17 cellular contexts compared by ENCODE assay signal in the genomic region with DNA sequence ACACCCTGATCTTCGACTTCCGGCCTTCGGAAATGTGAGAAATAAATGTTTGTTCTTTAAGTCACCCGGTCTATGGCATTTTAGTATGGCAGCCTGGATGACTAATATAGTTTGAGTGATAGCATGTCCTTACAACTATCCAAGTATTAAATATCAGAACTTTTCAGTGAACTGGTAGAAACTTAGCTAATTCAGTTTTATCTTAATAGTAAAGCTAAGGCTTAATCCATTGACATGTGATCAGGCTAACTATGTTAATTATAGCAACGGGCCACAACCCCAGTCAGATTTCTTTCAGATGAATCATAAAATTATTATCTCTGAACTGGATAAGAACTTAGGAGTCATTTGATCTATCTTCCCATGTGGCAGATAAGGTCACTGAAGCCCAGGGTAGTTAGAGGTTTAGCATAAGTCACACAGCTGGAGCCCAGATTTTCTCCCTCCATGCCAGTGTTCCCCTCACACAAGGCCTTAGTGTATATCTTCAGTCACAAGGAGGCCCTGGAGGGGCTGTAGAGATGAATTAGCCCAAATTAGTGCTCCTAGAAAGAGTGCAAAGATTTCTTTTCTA. TPM values are rescaled to one million over a fixed set of nuclear protein-coding genes. Genes with fewer than 3 reads are reported as not detected.
DNase-seq lines count a peak whose midpoint lies in the region; ATAC-seq and TF ChIP-seq lines count a peak whose summit lies in the region.
"Had no signal": no experiment of that assay in that cellular context is flagged by ENCODE, and none has a peak within 500 bp of the region (broad histone marks: within the 10 kb centered on the region; RNA-seq: fewer than 3 reads in every experiment).

No MANE protein-coding gene starts in this region.

- H3K4me3 ChIP-seq in fibroblast of mammary gland (ENCODE audit: control insufficient read depth, low read depth, low read length) = no peak overlapping the region
- H3K4me3 ChIP-seq: BLaER1, body of pancreas had no signal

- peaks cover 13% of the 10 kb centered on the region for H3K4me1 Mint-ChIP-seq in osteocyte (ENCODE audit: unreplicated experiment)
- H3K4me1 Mint-ChIP-seq: IgD-negative memory B cell had no signal

- H3K27me3 Mint-ChIP-seq in osteocyte (ENCODE audit: unreplicated experiment) = no peaks in the 10 kb centered on the region
- H3K27me3 Mint-ChIP-seq: IgD-negative memory B cell had no signal

- H3K27ac Mint-ChIP-seq in osteocyte (ENCODE audit: unreplicated experiment) = peak overlapping the region; percentile 21
- H3K27ac Mint-ChIP-seq: activated CD8-positive, alpha-beta T cell treated with anti-CD3 and anti-CD28 coated beads, Interleukin-2, amount 10 ng/mL, durations not matched to agents 7 days and 5 days; IgD-negative memory B cell had no signal

- H3K4me3 Mint-ChIP-seq in osteocyte (ENCODE audit: unreplicated experiment) = no peak overlapping the region
- H3K4me3 Mint-ChIP-seq: activated CD8-positive, alpha-beta T cell treated with anti-CD3 and anti-CD28 coated beads, Interleukin-2, amount 10 ng/mL, durations not matched to agents 7 days and 5 days; IgD-negative memory B cell had no signal

- DNase-seq in GM03348 (ENCODE audit: low spot score) (peak; percentile 9), RPMI7951 (ENCODE audit: low read depth) (peak; percentile 84), fibroblast of mammary gland (ENCODE audit: low read depth) (peak; percentile 29), osteocyte (ENCODE audit: extremely low spot score, unreplicated experiment) (no peak), GOT3 (lab: John Stamatoyannopoulos, UW) (no peak), HuH-7.5 (ENCODE audit: low spot score) (no peak)
- DNase-seq in activated CD8-positive, alpha-beta memory T cell treated with anti-CD3 and anti-CD28 coated beads, Interleukin-2, amount 50 U/mL, for 4 hours = no peak
- DNase-seq: activated CD8-positive, alpha-beta T cell treated with anti-CD3 and anti-CD28 coated beads, Interleukin-2, amount 10 ng/mL, durations not matched to agents 7 days and 5 days; body of pancreas; DND-41; effector memory CD4-positive, alpha-beta T cell; kidney; SHP77 treated with DMSO at 0.1 percent for 48 hours had no signal

- peaks cover 3% of the 10 kb centered on the region for H3K9me3 Mint-ChIP-seq in osteocyte (ENCODE audit: unreplicated experiment)

- TF ChIP-seq CTCF in fibroblast of mammary gland (conservative IDR thresholded peaks at IDR 0.05; ENCODE audit: control insufficient read depth, insufficient read depth, low read depth, low read length) (no peak), osteocyte (IDR thresholded peaks at IDR 0.05) (no peak)

- no peak for ATAC-seq in GM21390 (IDR thresholded peaks at IDR 0.05; ENCODE audit: unreplicated experiment)
- ATAC-seq: activated CD8-positive, alpha-beta T cell treated with anti-CD3 and anti-CD28 coated beads, Interleukin-2, amount 10 ng/mL, durations not matched to agents 7 days and 5 days; body of pancreas had no signal

- no peaks in the 10 kb centered on the region for H3K36me3 Mint-ChIP-seq in osteocyte (ENCODE audit: unreplicated experiment)

RNA-seq across cellular contexts. Expression of a gene that starts 40.7 kb away (rescaled TPM):
- not detected in 2 replicates for total RNA-seq in RPMI7951 (2014; rRNA removed; shearing (Covaris generic))
- total RNA-seq in osteocyte = not detected in 2 replicates
- total RNA-seq: activated CD8-positive, alpha-beta T cell treated with anti-CD3 and anti-CD28 coated beads, Interleukin-2, amount 10 ng/mL, durations not matched to agents 7 days and 5 days; body of pancreas; posterior vena cava had no signal

Comparison
In these comparisons a context has a peak if more than half of its experiments do, and no peak if none do; other contexts are left out.
1. DNase-seq: peak in GM03348 (single experiment), RPMI7951 (single experiment) and fibroblast of mammary gland (single experiment); none in osteocyte (single experiment), GOT3 (single experiment), activated CD8-positive, alpha-beta memory T cell treated with anti-CD3 and anti-CD28 coated beads, Interleukin-2, amount 50 U/mL, for 4 hours (single experiment) and HuH-7.5 (single experiment).